Comparison of ENCODE assay signal across 8 cellular contexts in genomic region chr10:12484945-12485805, GRCh38.
A peak's percentile ranks its signal among the peaks of the same experiment; 100 is the strongest.
DNase-seq lines count a peak whose midpoint lies in the region; ATAC-seq and TF ChIP-seq lines count a peak whose summit lies in the region.

No MANE protein-coding gene starts in this region.

- peaks cover 43% of the 10 kb centered on the region for H3K4me1 Mint-ChIP-seq in GM23338

- no peak overlapping the region for H2AFZ ChIP-seq in GM23338

- no peaks in the 10 kb centered on the region for H4K20me1 ChIP-seq in GM23338 (replicated peaks; ENCODE audit: insufficient read depth)

- TF ChIP-seq CTCF in GM13977 (IDR thresholded peaks at IDR 0.05; ENCODE audit: extremely low read depth, insufficient read depth, missing control alignments) (peak; percentile 60), GM23338 (conservative IDR thresholded peaks at IDR 0.05; ENCODE audit: low read depth in 2 of 2) (peak; percentile 16 to 66; a peak in 3 of 4 replicates), mucosa of descending colon (IDR thresholded peaks at IDR 0.05) (no peak)

- ATAC-seq in GM23338 (peak; percentile 72), mucosa of descending colon (peak; percentile 61), SK-N-SH treated with all-trans-retinoic acid at 6 μM for 48 hours (no peak), GM18909 (IDR thresholded peaks at IDR 0.05; ENCODE audit: poor library complexity, unreplicated experiment) (no peak)
- ATAC-seq in activated naive CD4-positive, alpha-beta T cell treated with anti-CD3 and anti-CD28 coated beads, Interleukin-2, amount 50 U/mL, for 72 hours, result peak; percentile 73 to 78

- H3K27me3 Mint-ChIP-seq in GM23338 (ENCODE audit: insufficient read depth, low read depth, poor library complexity), result peaks cover 10% of the 10 kb centered on the region

- intact Hi-C loops in mucosa of descending colon (cut with DNase I, micrococcal nuclease), result no loop called here

- H3K27ac ChIP-seq in GM23338 (ENCODE audit: low read depth), result no peak overlapping the region

- no peaks in the 10 kb centered on the region; the same call in 1 of the 2 replicates for H3F3A ChIP-seq in GM23338 (replicated peaks; ENCODE audit: low read depth)

- H3K36me3 ChIP-seq in GM23338 (ENCODE audit: insufficient read depth), result no peaks in the 10 kb centered on the region
- no peaks in the 10 kb centered on the region for H3K36me3 ChIP-seq in mucosa of descending colon (ENCODE audit: low read depth)

- no peak overlapping the region for H3K27ac Mint-ChIP-seq in GM23338
- H3K27ac Mint-ChIP-seq in activated naive CD4-positive, alpha-beta T cell treated with anti-CD3 and anti-CD28 coated beads, Interleukin-2, amount 50 U/mL, for 72 hours, result peak overlapping the region; percentile 61 to 74

- no peaks in the 10 kb centered on the region for H3K9me3 ChIP-seq in mucosa of descending colon

- H3K36me3 Mint-ChIP-seq in GM23338 (ENCODE audit: low read depth), result peaks cover 18% of the 10 kb centered on the region; the same call in 2 of the 3 replicates
- H3K36me3 Mint-ChIP-seq in activated naive CD4-positive, alpha-beta T cell treated with anti-CD3 and anti-CD28 coated beads, Interleukin-2, amount 50 U/mL, for 72 hours, result peaks cover 4 to 5% of the 10 kb centered on the region in 2 donors

- H3K4me2 ChIP-seq in GM23338, result no peak overlapping the region

- no peaks in the 10 kb centered on the region for H3K9me2 ChIP-seq in GM23338 (ENCODE audit: insufficient read depth)

- H3K4me3 ChIP-seq in GM23338 (no peak overlapping the region), mucosa of descending colon (no peak overlapping the region)

- no peak overlapping the region for H3K4me3 Mint-ChIP-seq in GM23338

- in situ Hi-C loops in GM13977 (cut with MboI; ENCODE audit: low pct_unique_long_range_greater_than_20kb, low sequenced_read_pairs, unreplicated experiment), result no loop called here

- H3K79me2 ChIP-seq in GM23338 (replicated peaks; ENCODE audit: insufficient read depth), result no peaks in the 10 kb centered on the region

- H3K4me1 ChIP-seq in GM23338 (ENCODE audit: insufficient read depth) (peaks cover 17% of the 10 kb centered on the region), mucosa of descending colon (ENCODE audit: low read depth) (peaks cover 31% of the 10 kb centered on the region)

- H3K9me3 Mint-ChIP-seq in GM23338, result peaks cover 16% of the 10 kb centered on the region
- H3K9me3 Mint-ChIP-seq in activated naive CD4-positive, alpha-beta T cell treated with anti-CD3 and anti-CD28 coated beads, Interleukin-2, amount 50 U/mL, for 72 hours, result peaks cover 3 to 5% of the 10 kb centered on the region in 2 donors

- DNase-seq in GM13977 (ENCODE audit: low spot score) (peak; percentile 84), GM23338 (ENCODE audit: low spot score) (peak; percentile 41), NCI-H2107 treated with DMSO at 0.1 percent for 48 hours (lab: John Stamatoyannopoulos, UW; ENCODE audit: unreplicated experiment) (peak; percentile 83), mucosa of descending colon (peak in 2 of 3 donors; percentile 47 to 65), DMS 273 treated with DMSO at 0.1 percent for 48 hours (lab: John Stamatoyannopoulos, UW) (no peak)
- DNase-seq in activated naive CD4-positive, alpha-beta T cell treated with anti-CD3 and anti-CD28 coated beads, Interleukin-2, amount 50 U/mL, for 72 hours (ENCODE audit: low spot score in 2 of 2), result peak in 1 of 2 donors; percentile 20

- no peaks in the 10 kb centered on the region for H3K27me3 ChIP-seq in GM23338 (ENCODE audit: insufficient read depth)

TF ChIP-seq in GM23338, 12 proteins besides CTCF, POLR2A, EP300 and RAD21 (continues in another document):
- no peak for TF ChIP-seq ETS1 (IDR thresholded peaks at IDR 0.05)
- no peak for TF ChIP-seq ZNF114 (CRISPR knock-in tag; IDR thresholded peaks at IDR 0.05)
- TF ChIP-seq EZH2phosphoT487 (IDR thresholded peaks at IDR 0.05; ENCODE audit: unreplicated experiment), result no peak
- TF ChIP-seq ZNF331 (CRISPR knock-in tag; IDR thresholded peaks at IDR 0.05; ENCODE audit: low read depth), result no peak
- no peak for TF ChIP-seq EZH2 (IDR thresholded peaks at IDR 0.05; ENCODE audit: low read depth, unreplicated experiment)
- no peak for TF ChIP-seq POLR2AphosphoS5 (IDR thresholded peaks at IDR 0.05; ENCODE audit: low read depth)
- TF ChIP-seq REST (IDR thresholded peaks at IDR 0.05; ENCODE audit: unreplicated experiment), result no peak
- TF ChIP-seq NANOG (IDR thresholded peaks at IDR 0.05; ENCODE audit: borderline replicate concordance), result no peak
- TF ChIP-seq JUNB (IDR thresholded peaks at IDR 0.05; ENCODE audit: unreplicated experiment), result no peak

TF ChIP-seq in SK-N-SH treated with all-trans-retinoic acid at 6 μM for 48 hours, 23 proteins besides CTCF, POLR2A, EP300 and RAD21:
- TF ChIP-seq ARNTL (CRISPR knock-in tag; IDR thresholded peaks at IDR 0.05; ENCODE audit: borderline replicate concordance, low read depth) (no peak), PPARA (CRISPR knock-in tag; IDR thresholded peaks at IDR 0.05; ENCODE audit: borderline replicate concordance) (no peak)

Comparison
In these comparisons a context has a peak if more than half of its experiments do, and no peak if none do; other contexts are left out.
1. ATAC-seq: peak in GM23338 (single experiment), activated naive CD4-positive, alpha-beta T cell treated with anti-CD3 and anti-CD28 coated beads, Interleukin-2, amount 50 U/mL, for 72 hours (2 of 2) and mucosa of descending colon (single experiment); none in SK-N-SH treated with all-trans-retinoic acid at 6 μM for 48 hours (single experiment) and GM18909 (single experiment).